In the genomic region with DNA sequence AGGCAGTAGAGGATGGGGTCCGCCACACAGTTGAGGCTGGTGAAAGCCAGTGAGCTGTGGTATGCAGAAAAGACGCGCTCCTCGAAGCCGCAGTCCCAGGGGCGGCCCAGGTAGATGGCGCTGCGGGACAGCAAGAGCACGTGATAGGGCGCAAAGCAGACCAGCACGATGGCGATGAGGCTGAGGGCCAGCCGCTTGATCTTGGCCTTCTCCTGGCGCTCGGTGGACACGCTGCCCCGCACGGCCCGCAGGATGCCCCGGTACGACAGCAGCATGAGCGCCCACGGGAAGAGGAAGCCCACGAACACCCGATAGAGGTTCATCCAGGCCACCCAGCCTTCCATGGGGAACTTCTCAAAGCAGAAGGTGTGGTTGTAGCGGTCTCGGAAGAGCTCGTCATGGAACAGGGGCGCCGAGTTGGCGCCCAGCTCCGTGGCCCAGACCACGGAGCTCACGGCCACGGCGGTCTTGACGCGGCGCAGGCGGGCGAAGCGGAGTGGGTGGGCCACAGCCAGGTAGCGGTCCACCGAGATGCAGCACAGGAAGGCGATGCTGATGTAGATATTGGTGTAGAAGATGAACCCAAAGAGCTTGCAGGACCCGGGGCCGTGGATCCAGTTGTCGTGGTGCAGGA, we compare ENCODE assay signal across 1 cellular context.
TF ChIP-seq lines count a peak whose summit lies in the region.

No MANE protein-coding gene starts in this region.

TF ChIP-seq in WTC11, 78 proteins besides CTCF, POLR2A, EP300 and RAD21 (continued from another document and continues in another):
- TF ChIP-seq TEAD4 (CRISPR knock-in tag; IDR thresholded peaks at IDR 0.05) (peak; percentile 75; the same call in 1 of the 2 replicates), CREM (CRISPR knock-in tag; IDR thresholded peaks at IDR 0.05) (no peak), E2F1 (CRISPR knock-in tag; IDR thresholded peaks at IDR 0.05) (no peak), ARID4B (CRISPR knock-in tag; IDR thresholded peaks at IDR 0.05; ENCODE audit: borderline replicate concordance) (peak; percentile 72; the same call in 1 of the 2 replicates), ZMAT4 (CRISPR knock-in tag; IDR thresholded peaks at IDR 0.05) (no peak), SP1 (CRISPR knock-in tag; conservative IDR thresholded peaks at IDR 0.05) (peak; percentile 74; the same call in 1 of the 2 replicates), ZNF512 (CRISPR knock-in tag; IDR thresholded peaks at IDR 0.05; ENCODE audit: borderline replicate concordance) (no peak), ESRRA (CRISPR knock-in tag; IDR thresholded peaks at IDR 0.05; ENCODE audit: borderline replicate concordance) (peak; percentile 45; the same call in 1 of the 2 replicates), SOX15 (CRISPR knock-in tag; IDR thresholded peaks at IDR 0.05) (no peak), GRHL2 (CRISPR knock-in tag; IDR thresholded peaks at IDR 0.05; ENCODE audit: insufficient replicate concordance, severe bottlenecking) (no peak), ZNF219 (CRISPR knock-in tag; IDR thresholded peaks at IDR 0.05; ENCODE audit: borderline replicate concordance) (no peak), PRDM15 (CRISPR knock-in tag; IDR thresholded peaks at IDR 0.05) (no peak), TP53 (CRISPR knock-in tag; IDR thresholded peaks at IDR 0.05) (0 out of 2 replicates have a peak, but pooled peaks have one; percentile 84), AR (CRISPR knock-in tag; IDR thresholded peaks at IDR 0.05) (no peak)
- TF ChIP-seq, protein P1, sequence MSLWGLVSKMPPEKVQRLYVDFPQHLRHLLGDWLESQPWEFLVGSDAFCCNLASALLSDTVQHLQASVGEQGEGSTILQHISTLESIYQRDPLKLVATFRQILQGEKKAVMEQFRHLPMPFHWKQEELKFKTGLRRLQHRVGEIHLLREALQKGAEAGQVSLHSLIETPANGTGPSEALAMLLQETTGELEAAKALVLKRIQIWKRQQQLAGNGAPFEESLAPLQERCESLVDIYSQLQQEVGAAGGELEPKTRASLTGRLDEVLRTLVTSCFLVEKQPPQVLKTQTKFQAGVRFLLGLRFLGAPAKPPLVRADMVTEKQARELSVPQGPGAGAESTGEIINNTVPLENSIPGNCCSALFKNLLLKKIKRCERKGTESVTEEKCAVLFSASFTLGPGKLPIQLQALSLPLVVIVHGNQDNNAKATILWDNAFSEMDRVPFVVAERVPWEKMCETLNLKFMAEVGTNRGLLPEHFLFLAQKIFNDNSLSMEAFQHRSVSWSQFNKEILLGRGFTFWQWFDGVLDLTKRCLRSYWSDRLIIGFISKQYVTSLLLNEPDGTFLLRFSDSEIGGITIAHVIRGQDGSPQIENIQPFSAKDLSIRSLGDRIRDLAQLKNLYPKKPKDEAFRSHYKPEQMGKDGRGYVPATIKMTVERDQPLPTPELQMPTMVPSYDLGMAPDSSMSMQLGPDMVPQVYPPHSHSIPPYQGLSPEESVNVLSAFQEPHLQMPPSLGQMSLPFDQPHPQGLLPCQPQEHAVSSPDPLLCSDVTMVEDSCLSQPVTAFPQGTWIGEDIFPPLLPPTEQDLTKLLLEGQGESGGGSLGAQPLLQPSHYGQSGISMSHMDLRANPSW (CRISPR knock-in tag; conservative IDR thresholded peaks at IDR 0.05; ENCODE audit: low read depth) = no peak
- TF ChIP-seq, protein P2, sequence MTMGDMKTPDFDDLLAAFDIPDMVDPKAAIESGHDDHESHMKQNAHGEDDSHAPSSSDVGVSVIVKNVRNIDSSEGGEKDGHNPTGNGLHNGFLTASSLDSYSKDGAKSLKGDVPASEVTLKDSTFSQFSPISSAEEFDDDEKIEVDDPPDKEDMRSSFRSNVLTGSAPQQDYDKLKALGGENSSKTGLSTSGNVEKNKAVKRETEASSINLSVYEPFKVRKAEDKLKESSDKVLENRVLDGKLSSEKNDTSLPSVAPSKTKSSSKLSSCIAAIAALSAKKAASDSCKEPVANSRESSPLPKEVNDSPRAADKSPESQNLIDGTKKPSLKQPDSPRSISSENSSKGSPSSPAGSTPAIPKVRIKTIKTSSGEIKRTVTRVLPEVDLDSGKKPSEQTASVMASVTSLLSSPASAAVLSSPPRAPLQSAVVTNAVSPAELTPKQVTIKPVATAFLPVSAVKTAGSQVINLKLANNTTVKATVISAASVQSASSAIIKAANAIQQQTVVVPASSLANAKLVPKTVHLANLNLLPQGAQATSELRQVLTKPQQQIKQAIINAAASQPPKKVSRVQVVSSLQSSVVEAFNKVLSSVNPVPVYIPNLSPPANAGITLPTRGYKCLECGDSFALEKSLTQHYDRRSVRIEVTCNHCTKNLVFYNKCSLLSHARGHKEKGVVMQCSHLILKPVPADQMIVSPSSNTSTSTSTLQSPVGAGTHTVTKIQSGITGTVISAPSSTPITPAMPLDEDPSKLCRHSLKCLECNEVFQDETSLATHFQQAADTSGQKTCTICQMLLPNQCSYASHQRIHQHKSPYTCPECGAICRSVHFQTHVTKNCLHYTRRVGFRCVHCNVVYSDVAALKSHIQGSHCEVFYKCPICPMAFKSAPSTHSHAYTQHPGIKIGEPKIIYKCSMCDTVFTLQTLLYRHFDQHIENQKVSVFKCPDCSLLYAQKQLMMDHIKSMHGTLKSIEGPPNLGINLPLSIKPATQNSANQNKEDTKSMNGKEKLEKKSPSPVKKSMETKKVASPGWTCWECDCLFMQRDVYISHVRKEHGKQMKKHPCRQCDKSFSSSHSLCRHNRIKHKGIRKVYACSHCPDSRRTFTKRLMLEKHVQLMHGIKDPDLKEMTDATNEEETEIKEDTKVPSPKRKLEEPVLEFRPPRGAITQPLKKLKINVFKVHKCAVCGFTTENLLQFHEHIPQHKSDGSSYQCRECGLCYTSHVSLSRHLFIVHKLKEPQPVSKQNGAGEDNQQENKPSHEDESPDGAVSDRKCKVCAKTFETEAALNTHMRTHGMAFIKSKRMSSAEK (CRISPR knock-in tag; IDR thresholded peaks at IDR 0.05; ENCODE audit: borderline replicate concordance) = no peak
- TF ChIP-seq, protein P3, sequence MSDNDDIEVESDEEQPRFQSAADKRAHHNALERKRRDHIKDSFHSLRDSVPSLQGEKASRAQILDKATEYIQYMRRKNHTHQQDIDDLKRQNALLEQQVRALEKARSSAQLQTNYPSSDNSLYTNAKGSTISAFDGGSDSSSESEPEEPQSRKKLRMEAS (CRISPR knock-in tag; IDR thresholded peaks at IDR 0.05) = peak; percentile 99
- TF ChIP-seq, protein P4, sequence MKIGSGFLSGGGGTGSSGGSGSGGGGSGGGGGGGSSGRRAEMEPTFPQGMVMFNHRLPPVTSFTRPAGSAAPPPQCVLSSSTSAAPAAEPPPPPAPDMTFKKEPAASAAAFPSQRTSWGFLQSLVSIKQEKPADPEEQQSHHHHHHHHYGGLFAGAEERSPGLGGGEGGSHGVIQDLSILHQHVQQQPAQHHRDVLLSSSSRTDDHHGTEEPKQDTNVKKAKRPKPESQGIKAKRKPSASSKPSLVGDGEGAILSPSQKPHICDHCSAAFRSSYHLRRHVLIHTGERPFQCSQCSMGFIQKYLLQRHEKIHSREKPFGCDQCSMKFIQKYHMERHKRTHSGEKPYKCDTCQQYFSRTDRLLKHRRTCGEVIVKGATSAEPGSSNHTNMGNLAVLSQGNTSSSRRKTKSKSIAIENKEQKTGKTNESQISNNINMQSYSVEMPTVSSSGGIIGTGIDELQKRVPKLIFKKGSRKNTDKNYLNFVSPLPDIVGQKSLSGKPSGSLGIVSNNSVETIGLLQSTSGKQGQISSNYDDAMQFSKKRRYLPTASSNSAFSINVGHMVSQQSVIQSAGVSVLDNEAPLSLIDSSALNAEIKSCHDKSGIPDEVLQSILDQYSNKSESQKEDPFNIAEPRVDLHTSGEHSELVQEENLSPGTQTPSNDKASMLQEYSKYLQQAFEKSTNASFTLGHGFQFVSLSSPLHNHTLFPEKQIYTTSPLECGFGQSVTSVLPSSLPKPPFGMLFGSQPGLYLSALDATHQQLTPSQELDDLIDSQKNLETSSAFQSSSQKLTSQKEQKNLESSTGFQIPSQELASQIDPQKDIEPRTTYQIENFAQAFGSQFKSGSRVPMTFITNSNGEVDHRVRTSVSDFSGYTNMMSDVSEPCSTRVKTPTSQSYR (CRISPR knock-in tag; IDR thresholded peaks at IDR 0.05) = peak; percentile 69; the same call in 1 of the 2 replicates
